Comparison of ENCODE assay signal across 26 cellular contexts in the genomic region with DNA sequence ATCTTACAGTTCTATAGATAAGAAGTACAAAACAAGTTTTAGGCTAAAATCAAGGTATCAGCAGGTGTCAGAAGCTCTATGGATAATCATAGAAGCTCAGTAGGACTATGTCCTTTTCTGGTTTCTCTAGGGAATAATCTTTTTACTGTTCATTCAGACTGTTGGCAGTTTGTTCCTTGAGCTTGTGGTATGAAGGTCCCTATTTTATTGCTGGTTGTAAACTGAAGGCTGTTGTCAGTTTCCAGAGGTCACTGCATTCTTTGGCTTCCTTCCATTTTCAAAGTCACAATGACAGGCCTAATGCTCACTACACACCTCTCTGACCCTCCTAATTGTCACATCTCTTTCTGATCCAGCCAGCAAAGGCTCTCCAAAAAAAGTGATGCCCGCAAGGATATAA.
A peak's percentile ranks its signal among the peaks of the same experiment; 100 is the strongest.
DNase-seq lines count a peak whose midpoint lies in the region; ATAC-seq, FAIRE-seq and TF ChIP-seq lines count a peak whose summit lies in the region.
"Had no signal": no experiment of that assay in that cellular context is flagged by ENCODE, and none has a peak within 500 bp of the region (broad histone marks: within the 10 kb centered on the region; RNA-seq: fewer than 3 reads in every experiment).

No MANE protein-coding gene starts in this region.

- H3F3A ChIP-seq in Loucy (ENCODE audit: low read depth): no peaks in the 10 kb centered on the region

- H3K9me3 ChIP-seq in Loucy (ENCODE audit: insufficient read depth, low read depth, low read length) (peaks cover 6% of the 10 kb centered on the region; the same call in 1 of the 2 replicates), hepatocyte (ENCODE audit: low read depth) (no peaks in the 10 kb centered on the region), mucosa of descending colon (no peaks in the 10 kb centered on the region), small intestine (ENCODE audit: control insufficient read depth, low read depth) (no peaks in the 10 kb centered on the region), testis (no peaks in the 10 kb centered on the region), mesenchymal stem cell (ENCODE audit: control insufficient read depth, low read length) (peaks cover 3% of the 10 kb centered on the region)
- H3K9me3 ChIP-seq: BE2C, BLaER1 had no signal

- no peak overlapping the region for H3K14ac ChIP-seq in mesenchymal stem cell (ENCODE audit: low read length in 2 of 2)

- intact Hi-C loops in mucosa of descending colon (cut with DNase I, micrococcal nuclease): no loop called here
- intact Hi-C loops in testis (cut with DNase I; ENCODE audit: low total_unique reads): no loop called here

- H3K27ac ChIP-seq in hepatocyte: no peak overlapping the region
- H3K27ac ChIP-seq in small intestine (ENCODE audit: low read depth in 1 of 2, low read length in 1 of 2): no peak overlapping the region
- H3K27ac ChIP-seq in testis: no peak overlapping the region
- no peak overlapping the region for H3K27ac ChIP-seq in mesenchymal stem cell (ENCODE audit: low read length, poor library complexity, severe bottlenecking)
- H3K27ac ChIP-seq: BLaER1 had no signal

- no peak overlapping the region for H2BK12ac ChIP-seq in mesenchymal stem cell (ENCODE audit: low read length in 2 of 2)

- H3K79me2 ChIP-seq in Loucy (ENCODE audit: insufficient read depth, low read length) (no peaks in the 10 kb centered on the region), hepatocyte (no peaks in the 10 kb centered on the region)

- H2BK5ac ChIP-seq in mesenchymal stem cell (ENCODE audit: low read depth, low read length, poor library complexity, severe bottlenecking): no peak overlapping the region

- H3K4me1 ChIP-seq in Loucy (ENCODE audit: insufficient read depth, low read length, poor library complexity, severe bottlenecking): peaks cover 22% of the 10 kb centered on the region
- no peaks in the 10 kb centered on the region for H3K4me1 ChIP-seq in hepatocyte (ENCODE audit: insufficient read depth)
- H3K4me1 ChIP-seq in mucosa of descending colon (ENCODE audit: low read depth): no peaks in the 10 kb centered on the region
- H3K4me1 ChIP-seq in small intestine (ENCODE audit: control insufficient read depth in 2 of 2, insufficient read depth in 1 of 2, low read depth in 1 of 2, low read length in 1 of 2): no peaks in the 10 kb centered on the region
- H3K4me1 ChIP-seq in testis: no peaks in the 10 kb centered on the region
- H3K4me1 ChIP-seq in mesenchymal stem cell (ENCODE audit: control insufficient read depth, insufficient read depth, low read depth, low read length): no peaks in the 10 kb centered on the region
- H3K4me1 ChIP-seq: BE2C, BLaER1 had no signal

- no peak overlapping the region for H3K23ac ChIP-seq in mesenchymal stem cell (ENCODE audit: low read length in 2 of 2)

- H2BK15ac ChIP-seq in mesenchymal stem cell (ENCODE audit: low read depth, poor library complexity, severe bottlenecking): no peak overlapping the region

- H4K20me1 ChIP-seq in Loucy (ENCODE audit: insufficient read depth, low read length, poor library complexity, severe bottlenecking): no peaks in the 10 kb centered on the region
- H4K20me1 ChIP-seq in hepatocyte (ENCODE audit: insufficient read depth, poor library complexity, severe bottlenecking): no peaks in the 10 kb centered on the region
- H4K20me1 ChIP-seq: BLaER1 had no signal

- FAIRE-seq in small intestine (lab: Jason Lieb, UNC): no peak
- FAIRE-seq: A204.1, GM12891 had no signal

- no peak overlapping the region for H4K91ac ChIP-seq in mesenchymal stem cell (ENCODE audit: low read length)

- H3K79me1 ChIP-seq in mesenchymal stem cell (replicated peaks; ENCODE audit: low read length, poor library complexity, severe bottlenecking): no peaks in the 10 kb centered on the region

- TF ChIP-seq CTCF in Loucy (conservative IDR thresholded peaks at IDR 0.05; ENCODE audit: low read length) (no peak), hepatocyte (IDR thresholded peaks at IDR 0.05; ENCODE audit: poor library complexity) (no peak), mucosa of descending colon (IDR thresholded peaks at IDR 0.05) (no peak), testis (IDR thresholded peaks at IDR 0.05) (no peak)

- H3K4ac ChIP-seq in mesenchymal stem cell (ENCODE audit: low read depth in 1 of 2, low read length in 2 of 2): no peak overlapping the region

- no peaks in the 10 kb centered on the region for H3K9me2 ChIP-seq in Loucy (replicated peaks; ENCODE audit: low read depth, low read length)
- H3K9me2 ChIP-seq in hepatocyte (replicated peaks; ENCODE audit: insufficient read depth): no peaks in the 10 kb centered on the region

- H3K4me2 ChIP-seq in Loucy (ENCODE audit: low read depth, low read length, poor library complexity, severe bottlenecking) (peak overlapping the region; percentile 7), hepatocyte (no peak overlapping the region), mesenchymal stem cell (ENCODE audit: low read length, poor library complexity, severe bottlenecking) (no peak overlapping the region)
- H3K4me2 ChIP-seq: BLaER1 had no signal

- H3K27me3 ChIP-seq in Loucy (ENCODE audit: insufficient read depth, low read length, poor library complexity, severe bottlenecking) (no peaks in the 10 kb centered on the region), hepatocyte (no peaks in the 10 kb centered on the region), small intestine (ENCODE audit: control insufficient read depth in 2 of 2, insufficient read depth in 2 of 2, low read length in 2 of 2) (no peaks in the 10 kb centered on the region), testis (no peaks in the 10 kb centered on the region), mesenchymal stem cell (ENCODE audit: control insufficient read depth in 1 of 2, insufficient read depth in 1 of 2, low read length in 2 of 2) (no peaks in the 10 kb centered on the region)
- H3K27me3 ChIP-seq: BE2C, BLaER1 had no signal

- H4K8ac ChIP-seq in mesenchymal stem cell (ENCODE audit: low read length): no peak overlapping the region

- no peaks in the 10 kb centered on the region for H3K36me3 ChIP-seq in Loucy (ENCODE audit: insufficient read depth, low read length)
- no peaks in the 10 kb centered on the region for H3K36me3 ChIP-seq in hepatocyte (replicated peaks; ENCODE audit: insufficient read depth, low read depth)
- H3K36me3 ChIP-seq in mucosa of descending colon (ENCODE audit: low read depth): no peaks in the 10 kb centered on the region
- H3K36me3 ChIP-seq in small intestine (ENCODE audit: control insufficient read depth in 2 of 2, insufficient read depth in 2 of 2, low read length in 2 of 2): no peaks in the 10 kb centered on the region
- no peaks in the 10 kb centered on the region for H3K36me3 ChIP-seq in testis (ENCODE audit: low read depth, missing control alignments)
- no peaks in the 10 kb centered on the region for H3K36me3 ChIP-seq in mesenchymal stem cell (ENCODE audit: control insufficient read depth in 1 of 2, insufficient read depth in 2 of 2, low read depth in 1 of 2, low read length in 2 of 2)
- H3K36me3 ChIP-seq: BE2C, BLaER1 had no signal

- no peak for TF ChIP-seq POLR2A in testis (IDR thresholded peaks at IDR 0.05)

- peak; percentile 93 for ATAC-seq in mucosa of descending colon

- H3K9ac ChIP-seq in Loucy (ENCODE audit: low read depth, low read length, poor library complexity, severe bottlenecking): no peak overlapping the region
- H3K9ac ChIP-seq in mesenchymal stem cell (ENCODE audit: low read length): no peak overlapping the region
- H3K9ac ChIP-seq: BLaER1 had no signal

- H3K18ac ChIP-seq in mesenchymal stem cell (ENCODE audit: low read depth in 1 of 2, low read length in 2 of 2): no peak overlapping the region

- H3K4me3 ChIP-seq in Loucy (ENCODE audit: low read length, poor library complexity, severe bottlenecking) (no peak overlapping the region), hepatocyte (no peak overlapping the region), mucosa of descending colon (no peak overlapping the region), small intestine (ENCODE audit: low read depth in 1 of 2, low read length in 2 of 2) (no peak overlapping the region), testis (no peak overlapping the region), mesenchymal stem cell (ENCODE audit: insufficient read depth in 1 of 2, low read depth in 1 of 2, low read length in 2 of 2) (no peak overlapping the region)
- H3K4me3 ChIP-seq: BLaER1 had no signal

- DNase-seq in hepatocyte (ENCODE audit: low spot score) (peak; percentile 15), mucosa of descending colon (peak in 1 of 3 donors; percentile 40), small intestine (peak; percentile 83), testis (no peak), mesenchymal stem cell (no peak), dermis blood vessel endothelial cell (no peak)
- no peak for DNase-seq in stimulated activated naive CD4-positive, alpha-beta T cell treated with Interleukin-2 at 50 U/mL for 16 hours (lab: John Stamatoyannopoulos, UW)
- DNase-seq: 8988T; ACHN; BE2C; C1 segment of cervical spinal cord; CD4-positive, alpha-beta memory T cell; CD4-positive, CD25-positive, alpha-beta regulatory T cell; CD8-positive, alpha-beta memory T cell; COR-L47; DMS 273 treated with DMSO at 0.1 percent for 48 hours; DMS153; DMS53; DMS79; DND-41; EL; GDM1 had no signal

- 88% methylated on average over 1 of the region's 1 CpG for WGBS in hepatocyte (ENCODE audit: low lambda C conversion rate, missing lambda C conversion rate)
- WGBS in small intestine, 3 donors: 13 to 64% (median 22%) methylated on average over 1 of the region's 1 CpG
- 79 to 88% methylated on average over 1 of the region's 1 CpG for WGBS in testis, 2 donors
- WGBS in mesenchymal stem cell: 100% methylated on average over 1 of the region's 1 CpG

- H2AFZ ChIP-seq in Loucy (ENCODE audit: low read length) (no peak overlapping the region), hepatocyte (no peak overlapping the region), mesenchymal stem cell (ENCODE audit: low read depth, low read length) (no peak overlapping the region)

- no peak overlapping the region for H2AK5ac ChIP-seq in mesenchymal stem cell (ENCODE audit: low read length, severe bottlenecking)

- H2BK120ac ChIP-seq in mesenchymal stem cell (ENCODE audit: low read depth, low read length): no peak overlapping the region

Comparison
In these comparisons a context has a peak if more than half of its experiments do, and no peak if none do; other contexts are left out.
1. DNase-seq: peak in hepatocyte (single experiment) and small intestine (single experiment); none in testis (single experiment), mesenchymal stem cell (single experiment), stimulated activated naive CD4-positive, alpha-beta T cell treated with Interleukin-2 at 50 U/mL for 16 hours (single experiment) and dermis blood vessel endothelial cell (single experiment).